In the genomic region with DNA sequence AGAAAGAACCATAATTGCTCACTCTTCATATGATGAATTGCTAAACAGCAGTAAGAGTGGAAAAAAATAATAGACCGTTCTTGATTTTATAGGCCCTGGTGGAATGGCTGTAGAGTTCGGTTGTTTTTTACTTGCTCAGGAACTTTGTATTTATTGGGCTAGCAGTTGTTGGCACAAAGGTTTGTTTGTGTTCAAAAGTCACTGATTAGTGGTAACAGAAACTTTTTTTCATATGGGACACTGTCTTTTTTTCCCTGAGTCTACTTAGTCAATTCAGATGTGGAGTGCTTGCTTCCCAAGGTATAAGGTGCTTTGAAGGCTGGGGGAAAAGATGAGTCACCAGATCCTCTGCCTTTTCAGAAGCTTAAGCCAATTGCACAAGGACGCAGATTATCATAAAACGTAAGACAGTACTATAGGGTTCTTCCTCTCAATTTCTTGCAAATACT, we compare ENCODE assay signal across 10 cellular contexts. TPM values are rescaled to one million over a fixed set of nuclear protein-coding genes. Genes with fewer than 3 reads are reported as not detected.
A peak's percentile ranks its signal among the peaks of the same experiment; 100 is the strongest.
DNase-seq lines count a peak whose midpoint lies in the region; ATAC-seq and TF ChIP-seq lines count a peak whose summit lies in the region.
"Had no signal": no experiment of that assay in that cellular context is flagged by ENCODE, and none has a peak within 500 bp of the region (broad histone marks: within the 10 kb centered on the region; RNA-seq: fewer than 3 reads in every experiment).

No MANE protein-coding gene starts in this region.

- no peak overlapping the region for H3K4me3 Mint-ChIP-seq in CD8-positive, alpha-beta memory T cell
- H3K4me3 Mint-ChIP-seq: T-cell had no signal

- POLR2A ChIA-PET in CD8-positive, alpha-beta memory T cell (lab: Charles Lee), result no interaction called here

- H3K36me3 Mint-ChIP-seq in CD8-positive, alpha-beta memory T cell, result no peaks in the 10 kb centered on the region
- H3K36me3 Mint-ChIP-seq: T-cell had no signal

- H3K9ac ChIP-seq in HUES48 (ENCODE audit: low read depth, low read length), result no peak overlapping the region
- no peak overlapping the region for H3K9ac ChIP-seq in adipocyte (ENCODE audit: low read length)
- H3K9ac ChIP-seq in liver (ENCODE audit: low read depth in 1 of 2, low read length in 2 of 2), result peak overlapping the region; percentile 47 to 68

- TF ChIP-seq RAD21 in liver (IDR thresholded peaks at IDR 0.05), result peak; percentile 47 to 56

- 22% methylated on average over 4 of the region's 4 CpGs for WGBS in liver

- no peaks in the 10 kb centered on the region for H3K36me3 ChIP-seq in HUES48 (ENCODE audit: control insufficient read depth, insufficient read depth, low read length)
- no peaks in the 10 kb centered on the region for H3K36me3 ChIP-seq in adipocyte (ENCODE audit: control insufficient read depth, insufficient read depth, low read length, severe bottlenecking)
- H3K36me3 ChIP-seq in liver (ENCODE audit: control insufficient read depth in 4 of 4, insufficient read depth in 3 of 4, low read depth in 1 of 4, low read length in 3 of 4), result no peaks in the 10 kb centered on the region
- no peaks in the 10 kb centered on the region for H3K36me3 ChIP-seq in CD8-positive, alpha-beta memory T cell (ENCODE audit: insufficient read depth, low read length)

- peaks cover 75% of the 10 kb centered on the region for H3K4me1 ChIP-seq in HUES48 (ENCODE audit: control insufficient read depth, insufficient read depth, low read length)
- peaks cover 9% of the 10 kb centered on the region for H3K4me1 ChIP-seq in adipocyte (ENCODE audit: control insufficient read depth, insufficient read depth, low read length)
- peaks cover 6 to 53% (median 27%) of the 10 kb centered on the region in 4 donors for H3K4me1 ChIP-seq in liver (ENCODE audit: control insufficient read depth in 4 of 4, insufficient read depth in 4 of 4, low read length in 3 of 4)
- no peaks in the 10 kb centered on the region for H3K4me1 ChIP-seq in CD8-positive, alpha-beta memory T cell (ENCODE audit: insufficient read depth, low read length)
- H3K4me1 ChIP-seq: psoas muscle had no signal

- peaks cover 7 to 33% (median 9%) of the 10 kb centered on the region in 3 donors for H3K4me1 Mint-ChIP-seq in CD8-positive, alpha-beta memory T cell

- DNase-seq in adipocyte (ENCODE audit: low read depth) (no peak), GM13976 (ENCODE audit: low spot score) (no peak), AML-193 (lab: John Stamatoyannopoulos, UW) (no peak)
- no peak for DNase-seq in CD8-positive, alpha-beta memory T cell
- DNase-seq: psoas muscle, T-cell had no signal

- CTCF ChIA-PET in CD8-positive, alpha-beta memory T cell (lab: Charles Lee), result no interaction called here

- TF ChIP-seq CTCF in C4-2B (conservative IDR thresholded peaks at IDR 0.05) (no peak), liver (IDR thresholded peaks at IDR 0.05; ENCODE audit: low read depth, low read length, missing input control) (no peak), GM13976 (IDR thresholded peaks at IDR 0.05; ENCODE audit: borderline replicate concordance, control extremely low read depth, extremely low read depth, insufficient read depth, missing control alignments) (no peak)

- H3K27me3 ChIP-seq in HUES48 (ENCODE audit: control insufficient read depth, insufficient read depth, low read length), result no peaks in the 10 kb centered on the region
- H3K27me3 ChIP-seq in adipocyte (replicated peaks; ENCODE audit: control insufficient read depth, insufficient read depth, low read length), result no peaks in the 10 kb centered on the region
- no peaks in the 10 kb centered on the region for H3K27me3 ChIP-seq in liver (ENCODE audit: control insufficient read depth in 4 of 4, insufficient read depth in 4 of 4, low read length in 3 of 4)
- H3K27me3 ChIP-seq in CD8-positive, alpha-beta memory T cell (ENCODE audit: insufficient read depth, low read length, poor library complexity, severe bottlenecking), result no peaks in the 10 kb centered on the region

- no peaks in the 10 kb centered on the region for H3K27me3 Mint-ChIP-seq in CD8-positive, alpha-beta memory T cell
- H3K27me3 Mint-ChIP-seq: T-cell had no signal

- no peak overlapping the region for H3K27ac Mint-ChIP-seq in CD8-positive, alpha-beta memory T cell
- H3K27ac Mint-ChIP-seq: T-cell had no signal

- no peak for ATAC-seq in GM18511 (IDR thresholded peaks at IDR 0.05; ENCODE audit: unreplicated experiment)
- ATAC-seq: T-cell had no signal

- H3K4me3 ChIP-seq in HUES48 (ENCODE audit: low read depth, low read length), result no peak overlapping the region
- H3K4me3 ChIP-seq in adipocyte (ENCODE audit: low read length), result peak overlapping the region; percentile 31
- peak overlapping the region; percentile 47 to 81 (median 53) for H3K4me3 ChIP-seq in liver (ENCODE audit: low read depth in 1 of 3, low read length in 3 of 3)
- no peak overlapping the region for H3K4me3 ChIP-seq in CD8-positive, alpha-beta memory T cell (ENCODE audit: low read length)
- H3K4me3 ChIP-seq: psoas muscle had no signal

- H3K27ac ChIP-seq in C4-2B (peak overlapping the region; percentile 70), HUES48 (ENCODE audit: low read depth, low read length) (peak overlapping the region; percentile 72), liver (ENCODE audit: low read depth in 1 of 2, low read length in 2 of 2) (peak overlapping the region; percentile 65 to 80)
- H3K27ac ChIP-seq in CD8-positive, alpha-beta memory T cell (ENCODE audit: low read depth, low read length), result no peak overlapping the region
- H3K27ac ChIP-seq: psoas muscle had no signal

- no peaks in the 10 kb centered on the region for H3K9me3 ChIP-seq in HUES48 (ENCODE audit: control insufficient read depth, insufficient read depth, low read length)
- no peaks in the 10 kb centered on the region for H3K9me3 ChIP-seq in adipocyte (ENCODE audit: control insufficient read depth, low read length)
- H3K9me3 ChIP-seq in liver (ENCODE audit: control insufficient read depth in 4 of 4, low read length in 3 of 4), result no peaks in the 10 kb centered on the region
- no peaks in the 10 kb centered on the region for H3K9me3 ChIP-seq in CD8-positive, alpha-beta memory T cell (ENCODE audit: low read length)
- H3K9me3 ChIP-seq: psoas muscle had no signal

- in situ Hi-C loops in GM13976 (cut with MboI; ENCODE audit: low sequenced_read_pairs, unreplicated experiment), result no loop called here

- no peaks in the 10 kb centered on the region for H3K9me3 Mint-ChIP-seq in CD8-positive, alpha-beta memory T cell
- H3K9me3 Mint-ChIP-seq: T-cell had no signal

TF ChIP-seq in liver, 16 proteins besides CTCF, POLR2A, EP300 and RAD21 (continues in another document):
- peak; percentile 92 for TF ChIP-seq JUND (IDR thresholded peaks at IDR 0.05)
- TF ChIP-seq EGR1 (IDR thresholded peaks at IDR 0.05; ENCODE audit: low read depth in 2 of 2), result peak in 1 of 2 donors; percentile 50
- TF ChIP-seq NR2F2 (IDR thresholded peaks at IDR 0.05), result no peak
- peak; percentile 67 for TF ChIP-seq FOXA2 (IDR thresholded peaks at IDR 0.05)
- TF ChIP-seq, protein P1, sequence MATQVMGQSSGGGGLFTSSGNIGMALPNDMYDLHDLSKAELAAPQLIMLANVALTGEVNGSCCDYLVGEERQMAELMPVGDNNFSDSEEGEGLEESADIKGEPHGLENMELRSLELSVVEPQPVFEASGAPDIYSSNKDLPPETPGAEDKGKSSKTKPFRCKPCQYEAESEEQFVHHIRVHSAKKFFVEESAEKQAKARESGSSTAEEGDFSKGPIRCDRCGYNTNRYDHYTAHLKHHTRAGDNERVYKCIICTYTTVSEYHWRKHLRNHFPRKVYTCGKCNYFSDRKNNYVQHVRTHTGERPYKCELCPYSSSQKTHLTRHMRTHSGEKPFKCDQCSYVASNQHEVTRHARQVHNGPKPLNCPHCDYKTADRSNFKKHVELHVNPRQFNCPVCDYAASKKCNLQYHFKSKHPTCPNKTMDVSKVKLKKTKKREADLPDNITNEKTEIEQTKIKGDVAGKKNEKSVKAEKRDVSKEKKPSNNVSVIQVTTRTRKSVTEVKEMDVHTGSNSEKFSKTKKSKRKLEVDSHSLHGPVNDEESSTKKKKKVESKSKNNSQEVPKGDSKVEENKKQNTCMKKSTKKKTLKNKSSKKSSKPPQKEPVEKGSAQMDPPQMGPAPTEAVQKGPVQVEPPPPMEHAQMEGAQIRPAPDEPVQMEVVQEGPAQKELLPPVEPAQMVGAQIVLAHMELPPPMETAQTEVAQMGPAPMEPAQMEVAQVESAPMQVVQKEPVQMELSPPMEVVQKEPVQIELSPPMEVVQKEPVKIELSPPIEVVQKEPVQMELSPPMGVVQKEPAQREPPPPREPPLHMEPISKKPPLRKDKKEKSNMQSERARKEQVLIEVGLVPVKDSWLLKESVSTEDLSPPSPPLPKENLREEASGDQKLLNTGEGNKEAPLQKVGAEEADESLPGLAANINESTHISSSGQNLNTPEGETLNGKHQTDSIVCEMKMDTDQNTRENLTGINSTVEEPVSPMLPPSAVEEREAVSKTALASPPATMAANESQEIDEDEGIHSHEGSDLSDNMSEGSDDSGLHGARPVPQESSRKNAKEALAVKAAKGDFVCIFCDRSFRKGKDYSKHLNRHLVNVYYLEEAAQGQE (IDR thresholded peaks at IDR 0.05), result peak; percentile 65
- TF ChIP-seq HNF4G (IDR thresholded peaks at IDR 0.05), result peak; percentile 25
- peak; percentile 64 for TF ChIP-seq SP1 (IDR thresholded peaks at IDR 0.05)
- peak; percentile 42 for TF ChIP-seq FOXA1 (IDR thresholded peaks at IDR 0.05)
- TF ChIP-seq GABPA (IDR thresholded peaks at IDR 0.05 in 1 of 2, conservative IDR thresholded peaks at IDR 0.05 in 1 of 2), result no peak
- TF ChIP-seq TAF1 (conservative IDR thresholded peaks at IDR 0.05), result peak; percentile 73
- peak; percentile 55 for TF ChIP-seq ZBTB33 (IDR thresholded peaks at IDR 0.05)
- TF ChIP-seq HNF4A (conservative IDR thresholded peaks at IDR 0.05), result peak; percentile 81 to 82
- peak; percentile 79 for TF ChIP-seq YY1 (IDR thresholded peaks at IDR 0.05)

RNA-seq across cellular contexts. Expression of gene PHLPP1, which starts 25.8 kb away (rescaled TPM):
- 10 to 100 TPM; 10.5 to 14.5 TPM for total RNA-seq in liver
- 1 to 10 TPM; 4.2 to 6.8 TPM for polyA plus RNA-seq in liver
- 10 to 100 TPM; 13.5 to 14.8 TPM for total RNA-seq in CD8-positive, alpha-beta memory T cell
- polyA plus RNA-seq in CD8-positive, alpha-beta memory T cell, result 0.93 TPM

Comparison
In these comparisons a context has a peak if more than half of its experiments do, and no peak if none do; other contexts are left out.
1. H3K4me3 ChIP-seq: peak in adipocyte (single experiment) and liver (3 of 3); none in HUES48 (single experiment) and CD8-positive, alpha-beta memory T cell (single experiment).
2. H3K9ac ChIP-seq: peak in liver (2 of 2); none in HUES48 (single experiment) and adipocyte (single experiment).